Comparison of ENCODE assay signal across 14 cellular contexts in the genomic region with DNA sequence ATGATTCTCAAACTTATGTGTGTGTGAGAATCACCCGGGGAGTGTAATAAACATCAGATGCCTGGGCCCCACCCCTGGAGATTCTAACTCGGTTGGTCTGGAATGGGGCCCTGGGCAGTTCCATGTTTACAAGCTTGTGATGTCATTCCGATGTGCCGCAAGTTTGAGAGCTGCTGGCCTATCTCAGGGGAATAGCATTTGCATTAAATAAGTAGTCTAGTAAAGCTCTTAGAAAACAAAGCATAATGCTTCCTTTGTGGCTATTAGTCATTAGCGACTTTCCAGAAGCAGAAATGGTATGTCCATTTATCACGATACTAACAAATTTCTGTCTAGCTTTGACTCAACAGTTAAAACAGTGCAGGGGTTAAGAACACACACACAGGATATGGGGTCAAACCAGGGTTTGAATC. TPM values are rescaled to one million over a fixed set of nuclear protein-coding genes. Genes with fewer than 3 reads are reported as not detected.
A peak's percentile ranks its signal among the peaks of the same experiment; 100 is the strongest.
DNase-seq lines count a peak whose midpoint lies in the region; ATAC-seq and TF ChIP-seq lines count a peak whose summit lies in the region.
"Had no signal": no experiment of that assay in that cellular context is flagged by ENCODE, and none has a peak within 500 bp of the region (broad histone marks: within the 10 kb centered on the region; RNA-seq: fewer than 3 reads in every experiment).

No MANE protein-coding gene starts in this region.

- H3K4me1 ChIP-seq in testis: no peaks in the 10 kb centered on the region
- H3K4me1 ChIP-seq: A549 had no signal

- intact Hi-C loops in testis (cut with DNase I; ENCODE audit: low total_unique reads): no loop called here

- TF ChIP-seq POLR2A in testis (IDR thresholded peaks at IDR 0.05): no peak

- no peaks in the 10 kb centered on the region for H3K9me3 ChIP-seq in testis
- H3K9me3 ChIP-seq: A549 had no signal

- peak; percentile 71 for ATAC-seq in GM21619 (IDR thresholded peaks at IDR 0.05; ENCODE audit: unreplicated experiment)
- ATAC-seq in HG02840 (IDR thresholded peaks at IDR 0.05; ENCODE audit: low FRiP score, unreplicated experiment): no peak
- ATAC-seq in HG03460 (IDR thresholded peaks at IDR 0.05; ENCODE audit: unreplicated experiment): no peak
- ATAC-seq: A549, HCT116, K562, left colon had no signal

- H3K27me3 ChIP-seq in testis: no peaks in the 10 kb centered on the region

- no peaks in the 10 kb centered on the region for H3K36me3 ChIP-seq in testis (ENCODE audit: low read depth, missing control alignments)

- H3K4me3 ChIP-seq in testis: no peak overlapping the region
- H3K4me3 ChIP-seq: A549, K562 had no signal

- peak; percentile 76 for DNase-seq in A172 (ENCODE audit: low spot score)
- peak; percentile 21 for DNase-seq in fibroblast of the conjunctiva (ENCODE audit: low read depth)
- DNase-seq in GF-D8 (lab: John Stamatoyannopoulos, UW): no peak
- DNase-seq in testis: no peak
- DNase-seq: effector CD8-positive, alpha-beta T cell; left colon; NCI-H774 had no signal

- 74 to 82% methylated on average over 6 of the region's 6 CpGs for WGBS in testis, 2 donors

- TF ChIP-seq CTCF in testis (IDR thresholded peaks at IDR 0.05): no peak

- H3K27ac ChIP-seq in testis: no peak overlapping the region
- H3K27ac ChIP-seq: A549 had no signal

TF ChIP-seq in PFSK-1, 5 proteins besides CTCF, POLR2A, EP300 and RAD21:
- no peak for TF ChIP-seq SIN3A (IDR thresholded peaks at IDR 0.05; ENCODE audit: borderline replicate concordance, insufficient read depth, low read length)
- TF ChIP-seq TAF1 (IDR thresholded peaks at IDR 0.05; ENCODE audit: borderline replicate concordance, insufficient read depth, low read length): no peak
- no peak for TF ChIP-seq POLR2AphosphoS5 (IDR thresholded peaks at IDR 0.05; ENCODE audit: low read depth, low read length)
- TF ChIP-seq, protein P1, sequence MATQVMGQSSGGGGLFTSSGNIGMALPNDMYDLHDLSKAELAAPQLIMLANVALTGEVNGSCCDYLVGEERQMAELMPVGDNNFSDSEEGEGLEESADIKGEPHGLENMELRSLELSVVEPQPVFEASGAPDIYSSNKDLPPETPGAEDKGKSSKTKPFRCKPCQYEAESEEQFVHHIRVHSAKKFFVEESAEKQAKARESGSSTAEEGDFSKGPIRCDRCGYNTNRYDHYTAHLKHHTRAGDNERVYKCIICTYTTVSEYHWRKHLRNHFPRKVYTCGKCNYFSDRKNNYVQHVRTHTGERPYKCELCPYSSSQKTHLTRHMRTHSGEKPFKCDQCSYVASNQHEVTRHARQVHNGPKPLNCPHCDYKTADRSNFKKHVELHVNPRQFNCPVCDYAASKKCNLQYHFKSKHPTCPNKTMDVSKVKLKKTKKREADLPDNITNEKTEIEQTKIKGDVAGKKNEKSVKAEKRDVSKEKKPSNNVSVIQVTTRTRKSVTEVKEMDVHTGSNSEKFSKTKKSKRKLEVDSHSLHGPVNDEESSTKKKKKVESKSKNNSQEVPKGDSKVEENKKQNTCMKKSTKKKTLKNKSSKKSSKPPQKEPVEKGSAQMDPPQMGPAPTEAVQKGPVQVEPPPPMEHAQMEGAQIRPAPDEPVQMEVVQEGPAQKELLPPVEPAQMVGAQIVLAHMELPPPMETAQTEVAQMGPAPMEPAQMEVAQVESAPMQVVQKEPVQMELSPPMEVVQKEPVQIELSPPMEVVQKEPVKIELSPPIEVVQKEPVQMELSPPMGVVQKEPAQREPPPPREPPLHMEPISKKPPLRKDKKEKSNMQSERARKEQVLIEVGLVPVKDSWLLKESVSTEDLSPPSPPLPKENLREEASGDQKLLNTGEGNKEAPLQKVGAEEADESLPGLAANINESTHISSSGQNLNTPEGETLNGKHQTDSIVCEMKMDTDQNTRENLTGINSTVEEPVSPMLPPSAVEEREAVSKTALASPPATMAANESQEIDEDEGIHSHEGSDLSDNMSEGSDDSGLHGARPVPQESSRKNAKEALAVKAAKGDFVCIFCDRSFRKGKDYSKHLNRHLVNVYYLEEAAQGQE (IDR thresholded peaks at IDR 0.05; ENCODE audit: insufficient read depth in 1 of 2, low read depth in 2 of 2, low read length in 2 of 2): no peak
- TF ChIP-seq FOXP2 (optimal IDR thresholded peaks at IDR 0.05; ENCODE audit: borderline replicate concordance, extremely low read depth, extremely low read length, insufficient read depth): peak; percentile 22

RNA-seq across cellular contexts. Expression of gene PGBD4, which starts 20.9 kb away (rescaled TPM):
- total RNA-seq in A172 (2014; rRNA removed; shearing (Covaris generic)): 1.3 and 1.6 TPM in 2 replicates
- polyA plus RNA-seq in PFSK-1 (2012; ENCODE audit: insufficient read length, low read depth): 0.79 TPM
- 1 to 10 TPM; 1.5 to 2.8 TPM for total RNA-seq in testis
- polyA plus RNA-seq in testis (ENCODE audit: insufficient read depth, low read depth, low replicate concordance): 2.7 TPM

RNA-seq across cellular contexts. Expression of gene EMC7, which starts 21.1 kb away (rescaled TPM):
- 32.3 and 40.0 TPM in 2 replicates for total RNA-seq in A172 (2014; rRNA removed; shearing (Covaris generic))
- 102 TPM for polyA plus RNA-seq in PFSK-1 (2012; ENCODE audit: insufficient read length, low read depth)
- 10 to 100 TPM; 73.2 to 74.6 TPM for total RNA-seq in testis
- 170 TPM for polyA plus RNA-seq in testis (ENCODE audit: insufficient read depth, low read depth, low replicate concordance)

Comparison
In these comparisons a context has a peak if more than half of its experiments do, and no peak if none do; other contexts are left out.
1. DNase-seq: peak in A172 (single experiment) and fibroblast of the conjunctiva (single experiment); none in GF-D8 (single experiment) and testis (single experiment).